8 cellular contexts compared by ENCODE assay signal in genomic region chr15:51982013-51982769, GRCh38. TPM values are rescaled to one million over a fixed set of nuclear protein-coding genes. Genes with fewer than 3 reads are reported as not detected.
DNase-seq lines count a peak whose midpoint lies in the region; FAIRE-seq and TF ChIP-seq lines count a peak whose summit lies in the region.

No MANE protein-coding gene starts in this region.

- FAIRE-seq in kidney (lab: Jason Lieb, UNC): no peak

- CTCF ChIA-PET in HEK293 (lab: Yijun Ruan, JAX): interaction anchor here (0.6 to 1.4 kb wide), 4 partner anchors 97 to 1269 kb away, joined by 3 to 5 read pairs (median 3); no protein-coding TSS in a partner anchor

- POLR2A ChIA-PET in HEK293 (lab: Yijun Ruan, JAX): interaction anchor here (2.2 kb wide), 1 partner anchor 11 kb away, joined by 6 read pairs; the partner anchor contains the start of gene LEO1

- DNase-seq in activated CD8-positive, alpha-beta memory T cell treated with anti-CD3 and anti-CD28 coated beads for 24 hours: peak; percentile 72
- no peak for DNase-seq in activated CD8-positive, alpha-beta memory T cell treated with anti-CD3 and anti-CD28 coated beads, Interleukin-2, amount 50 U/mL, for 4 hours
- peak; percentile 88 for DNase-seq in M059J (ENCODE audit: low read depth)
- DNase-seq in SW 1271 (lab: John Stamatoyannopoulos, UW): peak; percentile 7 to 67
- DNase-seq in brain pericyte (ENCODE audit: low read depth, low spot score): peak; percentile 33
- no peak for DNase-seq in kidney
- peak; percentile 35 for DNase-seq in stimulated activated CD4-positive, alpha-beta T cell treated with anti-CD3 and anti-CD28 coated beads, Interleukin-4, amount 100 ng/mL, for 1 hour

- H3K27ac ChIP-seq in HEK293 (ENCODE audit: extremely low read depth, low read depth, low read length) (peak overlapping the region; percentile 35; the same call in 1 of the 2 replicates), kidney (ENCODE audit: low read depth in 2 of 2, low read length in 2 of 2) (peak overlapping the region; percentile 51 to 59)

- H3K4me1 ChIP-seq in HEK293 (ENCODE audit: control insufficient read depth, insufficient read depth, low read length): peaks cover 2% of the 10 kb centered on the region; the same call in 1 of the 2 replicates
- H3K4me1 ChIP-seq in kidney (ENCODE audit: control insufficient read depth in 1 of 2, insufficient read depth in 1 of 2, low read depth in 1 of 2, low read length in 2 of 2): peaks cover 0 to 5% of the 10 kb centered on the region in 2 donors

- H3K9me3 ChIP-seq in HEK293 (ENCODE audit: control insufficient read depth, insufficient read depth, low read depth, low read length) (no peaks in the 10 kb centered on the region), kidney (ENCODE audit: control insufficient read depth in 1 of 2, low read length in 2 of 2) (no peaks in the 10 kb centered on the region)

- intact Hi-C loops in kidney (cut with DNase I): no loop called here

- peak overlapping the region in 1 of 2 donors; percentile 5 for H3K9ac ChIP-seq in kidney (ENCODE audit: low read length in 2 of 2)

- H3K36me3 ChIP-seq in HEK293 (ENCODE audit: control insufficient read depth in 2 of 2, insufficient read depth in 1 of 2, low read length in 2 of 2) (no peaks in the 10 kb centered on the region), kidney (ENCODE audit: control insufficient read depth in 1 of 2, insufficient read depth in 2 of 2, low read length in 2 of 2) (no peaks in the 10 kb centered on the region)

- TF ChIP-seq CTCF in HEK293 (tag by site-specific recombination; IDR thresholded peaks at IDR 0.05) (peak; percentile 64), kidney (IDR thresholded peaks at IDR 0.05; ENCODE audit: borderline replicate concordance, extremely low read depth, insufficient read depth) (peak; percentile 32)

- H3K4me3 ChIP-seq in HEK293 (ENCODE audit: low read depth, low read length) (no peak overlapping the region), kidney (ENCODE audit: low read length in 2 of 2) (peak overlapping the region; percentile 13 to 51)

TF ChIP-seq in HEK293, 187 proteins besides CTCF, POLR2A, EP300 and RAD21:
- TF ChIP-seq TRIM28 (IDR thresholded peaks at IDR 0.05; ENCODE audit: borderline replicate concordance, low read length): peak; percentile 69
- TF ChIP-seq PRDM1 (tag by site-specific recombination; IDR thresholded peaks at IDR 0.05): peak; percentile 49
- no peak for TF ChIP-seq ZBTB49 (tag by site-specific recombination; IDR thresholded peaks at IDR 0.05; ENCODE audit: low read depth)
- no peak for TF ChIP-seq ZBTB20 (tag by site-specific recombination; IDR thresholded peaks at IDR 0.05)
- no peak for TF ChIP-seq ZNF558 (tag by site-specific recombination; IDR thresholded peaks at IDR 0.05)
- TF ChIP-seq ZXDB (tag by site-specific recombination; IDR thresholded peaks at IDR 0.05): no peak
- no peak for TF ChIP-seq REPIN1 (tag by site-specific recombination; IDR thresholded peaks at IDR 0.05; ENCODE audit: low read depth)
- TF ChIP-seq ZBTB17 (tag by site-specific recombination; IDR thresholded peaks at IDR 0.05): peak; percentile 7; the same call in 1 of the 2 replicates
- TF ChIP-seq REST (tag by site-specific recombination; IDR thresholded peaks at IDR 0.05): no peak
- TF ChIP-seq ZNF654 (tag by site-specific recombination; IDR thresholded peaks at IDR 0.05; ENCODE audit: low read depth): peak; percentile 77
- TF ChIP-seq ZBTB21 (tag by site-specific recombination; IDR thresholded peaks at IDR 0.05): no peak
- TF ChIP-seq ELK4 (IDR thresholded peaks at IDR 0.05; ENCODE audit: borderline replicate concordance, low read depth, low read length): no peak
- no peak for TF ChIP-seq MEIS1 (CRISPR knock-in tag; IDR thresholded peaks at IDR 0.05; ENCODE audit: borderline replicate concordance)
- TF ChIP-seq ZNF747 (tag by site-specific recombination; IDR thresholded peaks at IDR 0.05): no peak
- TF ChIP-seq ZNF585B (tag by site-specific recombination; IDR thresholded peaks at IDR 0.05): no peak
- TF ChIP-seq ZBTB48 (tag by site-specific recombination; IDR thresholded peaks at IDR 0.05): no peak
- no peak for TF ChIP-seq ZNF248 (tag by site-specific recombination; IDR thresholded peaks at IDR 0.05)
- TF ChIP-seq ZNF416 (tag by site-specific recombination; IDR thresholded peaks at IDR 0.05): no peak
- no peak for TF ChIP-seq ZNF777 (tag by site-specific recombination; IDR thresholded peaks at IDR 0.05; ENCODE audit: borderline replicate concordance)

RNA-seq across cellular contexts. Expression of gene LEO1, which starts 10.6 kb away (rescaled TPM):
- total RNA-seq in M059J (2014; rRNA removed; shearing (Covaris generic)): 24.2 and 33.4 TPM in 2 replicates
- total RNA-seq in kidney: 14.5 TPM
- 12.1 TPM for polyA plus RNA-seq in kidney (ENCODE audit: insufficient read depth, low read depth, low replicate concordance)

RNA-seq across cellular contexts. Expression of gene MAPK6, which starts 36.8 kb away (rescaled TPM):
- total RNA-seq in M059J (2014; rRNA removed; shearing (Covaris generic)): 65.2 and 71.6 TPM in 2 replicates
- total RNA-seq in kidney: 22.9 TPM
- polyA plus RNA-seq in kidney (ENCODE audit: insufficient read depth, low read depth, low replicate concordance): 6.5 TPM

Comparison
In these comparisons a context has a peak if more than half of its experiments do, and no peak if none do; other contexts are left out.
1. DNase-seq: peak in activated CD8-positive, alpha-beta memory T cell treated with anti-CD3 and anti-CD28 coated beads for 24 hours (single experiment), M059J (single experiment), SW 1271 (2 of 2), brain pericyte (single experiment) and stimulated activated CD4-positive, alpha-beta T cell treated with anti-CD3 and anti-CD28 coated beads, Interleukin-4, amount 100 ng/mL, for 1 hour (single experiment); none in activated CD8-positive, alpha-beta memory T cell treated with anti-CD3 and anti-CD28 coated beads, Interleukin-2, amount 50 U/mL, for 4 hours (single experiment) and kidney (single experiment).